Comparison of ENCODE assay signal across 24 cellular contexts in the genomic region with DNA sequence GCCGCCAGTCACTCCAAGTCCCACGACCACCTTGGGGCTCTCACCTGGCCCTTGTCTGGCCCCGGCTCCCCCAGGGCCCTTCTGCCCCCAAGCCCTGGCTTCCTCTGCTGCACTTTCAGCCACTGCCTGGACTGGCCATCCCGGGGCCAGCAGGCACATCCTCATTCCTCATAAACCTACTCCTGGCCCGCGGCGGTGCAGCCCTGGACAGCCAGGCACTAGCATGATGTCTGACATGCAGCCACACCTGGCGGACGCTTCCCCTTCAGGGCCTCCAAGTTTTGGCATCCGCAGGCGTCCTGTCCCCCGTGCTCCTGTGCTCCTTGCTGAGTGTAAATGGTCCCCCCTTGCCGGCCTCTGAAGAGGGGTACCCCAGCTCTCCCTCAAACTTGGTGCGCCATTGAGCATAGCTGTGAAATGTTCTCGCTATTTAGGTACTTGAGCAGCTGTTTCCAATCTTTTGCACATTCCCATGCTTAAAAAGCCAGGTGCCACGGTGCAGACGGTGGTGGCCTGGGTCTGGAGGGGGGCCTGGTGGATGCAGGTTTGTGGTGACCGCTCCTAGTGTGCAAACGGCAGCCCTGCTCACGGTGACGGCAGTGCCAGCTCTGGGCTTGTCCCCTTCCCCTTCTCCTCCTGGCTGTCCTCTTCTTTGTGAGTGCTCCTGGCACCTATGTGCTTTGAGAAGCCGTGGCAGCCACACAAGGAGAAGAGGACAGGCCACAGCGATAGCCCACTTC.
DNase-seq lines count a peak whose midpoint lies in the region; ATAC-seq, FAIRE-seq and TF ChIP-seq lines count a peak whose summit lies in the region.
"Had no signal": no experiment of that assay in that cellular context is flagged by ENCODE, and none has a peak within 500 bp of the region (broad histone marks: within the 10 kb centered on the region; RNA-seq: fewer than 3 reads in every experiment).

No MANE protein-coding gene starts in this region.

- H3K14ac ChIP-seq in H1 (ENCODE audit: insufficient read length): no peak overlapping the region

- TF ChIP-seq EP300 in H1 (IDR thresholded peaks at IDR 0.05; ENCODE audit: borderline replicate concordance in 1 of 2, low read depth in 2 of 2, low read length in 2 of 2): no peak
- TF ChIP-seq EP300 in HepG2 (IDR thresholded peaks at IDR 0.05; ENCODE audit: low read depth in 2 of 2, low read length in 2 of 2): no peak
- no peak for TF ChIP-seq EP300 in HepG2 (CRISPR knock-in tag; IDR thresholded peaks at IDR 0.05; ENCODE audit: borderline replicate concordance)

- 0 out of 2 replicates have a peak overlapping the region, but pooled peaks have one; percentile 46 for H2BK15ac ChIP-seq in H1 (ENCODE audit: low read length)

- H2AK5ac ChIP-seq in H1 (ENCODE audit: low read depth, low read length): no peak overlapping the region

- FAIRE-seq in H1 (lab: Jason Lieb, UNC): no peak
- FAIRE-seq in HepG2 (lab: Jason Lieb, UNC): no peak
- FAIRE-seq: GM12891, urothelium cell line had no signal

- H3K4me3 ChIP-seq in H1 (ENCODE audit: extremely low read depth in 1 of 4, insufficient read depth in 2 of 4, low read depth in 3 of 4, low read length in 4 of 4): no peak overlapping the region
- H3K4me3 ChIP-seq in HepG2 (replicated peaks in 1 of 3; ENCODE audit: insufficient read depth in 1 of 3, low read depth in 2 of 3, low read length in 3 of 3): no peak overlapping the region
- H3K4me3 ChIP-seq: GM23338 had no signal

- TF ChIP-seq POLR2A in H1 (IDR thresholded peaks at IDR 0.05; ENCODE audit: control extremely low read depth in 1 of 2, low read depth in 2 of 2, low read length in 2 of 2) (no peak), HepG2 (IDR thresholded peaks at IDR 0.05; ENCODE audit: insufficient read depth in 1 of 2, low read depth in 2 of 2, low read length in 2 of 2) (no peak)

- intact Hi-C loops in HepG2 (cut with micrococcal nuclease; ENCODE audit: unreplicated experiment): no loop called here

- no peak overlapping the region for H3K56ac ChIP-seq in H1 (replicated peaks; ENCODE audit: insufficient read length, low read depth, low read length)

- no peak overlapping the region for H2BK120ac ChIP-seq in H1 (replicated peaks; ENCODE audit: low read depth, low read length)

- ATAC-seq in stimulated activated memory B cell treated with anti-CD40 and anti-IgM and Interleukin-4, amounts not matched to agents 10 μg/mL and 1 μg/mL and 100 μg/mL, for 72 hours: no peak
- ATAC-seq in HepG2 (no peak), foreskin keratinocyte (no peak)
- ATAC-seq: activated T-cell treated with anti-CD3 and anti-CD28 coated beads, Interleukin-2, amount 50 U/mL, for 72 hours; GM23338; sciatic nerve had no signal

- H3K18ac ChIP-seq in H1 (ENCODE audit: extremely low read depth, low read length): no peak overlapping the region

- H4K91ac ChIP-seq in H1 (replicated peaks; ENCODE audit: insufficient read length, low read length): no peak overlapping the region

- H3K4me1 Mint-ChIP-seq in activated CD4-positive, alpha-beta T cell treated with anti-CD3 and anti-CD28 coated beads, Interleukin-2, amount 10 ng/mL, durations not matched to agents 7 days and 5 days: peaks cover 38% of the 10 kb centered on the region
- peaks cover 45% of the 10 kb centered on the region for H3K4me1 Mint-ChIP-seq in stimulated activated memory B cell treated with anti-CD40 and anti-IgM and Interleukin-4, amounts not matched to agents 10 μg/mL and 1 μg/mL and 100 μg/mL, for 72 hours

- CTCF ChIA-PET in activated CD4-positive, alpha-beta T cell treated with anti-CD3 and anti-CD28 coated beads, Interleukin-2, amount 10 ng/mL, durations not matched to agents 7 days and 5 days (lab: Charles Lee): interaction anchor here (1.2 to 2.1 kb wide), 2 partner anchors 8 to 12 kb away, joined by 4 to 5 read pairs; no protein-coding TSS in a partner anchor
- CTCF ChIA-PET in H1 (lab: Charles Lee; ENCODE audit: partially characterized antibody) (interaction anchor here (0.8 to 7.5 kb wide), 9 partner anchors 9 to 203 kb away, joined by 3 to 33 read pairs (median 3); no protein-coding TSS in a partner anchor), HepG2 (lab: Yijun Ruan, JAX; ENCODE audit: low intra/inter-chr PET ratio, low total read pairs) (no interaction called here)

- H3K36me3 ChIP-seq in H1 (ENCODE audit: control insufficient read depth in 2 of 4, insufficient read depth in 4 of 4, low read length in 3 of 4): no peaks in the 10 kb centered on the region
- H3K36me3 ChIP-seq in HepG2 (replicated peaks in 1 of 2; ENCODE audit: control insufficient read depth in 1 of 2, insufficient read depth in 2 of 2, low read length in 2 of 2): no peaks in the 10 kb centered on the region

- H3K4me2 ChIP-seq in H1 (ENCODE audit: insufficient read depth in 1 of 2, low read depth in 2 of 2, low read length in 2 of 2) (no peak overlapping the region), HepG2 (ENCODE audit: low read depth, low read length) (no peak overlapping the region)
- H3K4me2 ChIP-seq: GM23338 had no signal

- no peaks in the 10 kb centered on the region for H3K79me1 ChIP-seq in H1 (ENCODE audit: low read depth, low read length)

- no peak for TF ChIP-seq RAD21 in H1 (IDR thresholded peaks at IDR 0.05 in 1 of 2, conservative IDR thresholded peaks at IDR 0.05 in 1 of 2; ENCODE audit: low read depth in 2 of 2, low read length in 2 of 2)
- no peak for TF ChIP-seq RAD21 in HepG2 (CRISPR knock-in tag; IDR thresholded peaks at IDR 0.05)

- no peaks in the 10 kb centered on the region for H3K27me3 Mint-ChIP-seq in activated CD4-positive, alpha-beta T cell treated with anti-CD3 and anti-CD28 coated beads, Interleukin-2, amount 10 ng/mL, durations not matched to agents 7 days and 5 days
- no peaks in the 10 kb centered on the region for H3K27me3 Mint-ChIP-seq in stimulated activated memory B cell treated with anti-CD40 and anti-IgM and Interleukin-4, amounts not matched to agents 10 μg/mL and 1 μg/mL and 100 μg/mL, for 72 hours
- H3K27me3 Mint-ChIP-seq: activated naive CD8-positive, alpha-beta T cell; CD4-positive, alpha-beta memory T cell had no signal

- H3K27me3 ChIP-seq in H1 (replicated peaks in 1 of 4; ENCODE audit: control insufficient read depth in 3 of 4, extremely low read depth in 1 of 4, insufficient read depth in 3 of 4, low read length in 3 of 4): no peaks in the 10 kb centered on the region; a peak in 1 of 7 replicates
- H3K27me3 ChIP-seq in HepG2 (ENCODE audit: control insufficient read depth in 1 of 2, insufficient read depth in 2 of 2, low read length in 2 of 2): no peaks in the 10 kb centered on the region
- H3K27me3 ChIP-seq in foreskin keratinocyte: no peaks in the 10 kb centered on the region

- no peak overlapping the region; the same call in 1 of the 2 replicates for H2BK12ac ChIP-seq in H1 (ENCODE audit: low read depth, low read length)

- H2BK20ac ChIP-seq in H1 (ENCODE audit: low read length): no peak overlapping the region

- peak overlapping the region; percentile 13 for H3K27ac Mint-ChIP-seq in activated CD4-positive, alpha-beta T cell treated with anti-CD3 and anti-CD28 coated beads, Interleukin-2, amount 10 ng/mL, durations not matched to agents 7 days and 5 days
- peak overlapping the region; percentile 14 for H3K27ac Mint-ChIP-seq in stimulated activated memory B cell treated with anti-CD40 and anti-IgM and Interleukin-4, amounts not matched to agents 10 μg/mL and 1 μg/mL and 100 μg/mL, for 72 hours
- H3K27ac Mint-ChIP-seq: activated naive CD8-positive, alpha-beta T cell; activated T-cell treated with anti-CD3 and anti-CD28 coated beads, Interleukin-2, amount 50 U/mL, for 72 hours; GM23338 had no signal

- H4K20me1 ChIP-seq in H1 (replicated peaks in 1 of 2; ENCODE audit: control insufficient read depth in 1 of 2, insufficient read depth in 2 of 2, low read length in 2 of 2): no peaks in the 10 kb centered on the region
- H4K20me1 ChIP-seq in HepG2 (ENCODE audit: insufficient read depth, low read length): no peaks in the 10 kb centered on the region

- H3K27ac ChIP-seq in H1 (ENCODE audit: low read depth, low read length) (no peak overlapping the region), HepG2 (ENCODE audit: extremely low read length, insufficient read depth, low read length) (no peak overlapping the region), foreskin keratinocyte (no peak overlapping the region)
- H3K27ac ChIP-seq: VCaP had no signal

- peak overlapping the region; percentile 20 for H4K8ac ChIP-seq in H1 (ENCODE audit: extremely low read depth, insufficient read depth, low read length)

- TF ChIP-seq CTCF in H1 (IDR thresholded peaks at IDR 0.05; ENCODE audit: control extremely low read depth in 1 of 3, insufficient read depth in 1 of 3, low read depth in 1 of 3, low read length in 3 of 3): no peak
- no peak for TF ChIP-seq CTCF in HepG2 (CRISPR knock-in tag; IDR thresholded peaks at IDR 0.05)
- no peak for TF ChIP-seq CTCF in foreskin keratinocyte (conservative IDR thresholded peaks at IDR 0.05)

- no peaks in the 10 kb centered on the region for H3K9me3 ChIP-seq in H1 (ENCODE audit: insufficient read depth in 2 of 2, low read depth in 1 of 2, low read length in 1 of 2)
- no peaks in the 10 kb centered on the region for H3K9me3 ChIP-seq in HepG2 (ENCODE audit: low read length)

- H3K4me3 Mint-ChIP-seq in activated CD4-positive, alpha-beta T cell treated with anti-CD3 and anti-CD28 coated beads, Interleukin-2, amount 10 ng/mL, durations not matched to agents 7 days and 5 days: no peak overlapping the region
- no peak overlapping the region for H3K4me3 Mint-ChIP-seq in stimulated activated memory B cell treated with anti-CD40 and anti-IgM and Interleukin-4, amounts not matched to agents 10 μg/mL and 1 μg/mL and 100 μg/mL, for 72 hours
- H3K4me3 Mint-ChIP-seq: activated naive CD8-positive, alpha-beta T cell; activated T-cell treated with anti-CD3 and anti-CD28 coated beads, Interleukin-2, amount 50 U/mL, for 72 hours; GM23338; neural crest cell had no signal

- in situ Hi-C loops in HepG2 (cut with HindIII; ENCODE audit: extremely low pct_ligation_motif_present, low pct_unique_long_range_greater_than_20kb): no loop called here

- WGBS in H1 (ENCODE audit: extremely low coverage in 1 of 2, insufficient coverage in 1 of 2, insufficient read length in 1 of 2, insufficient replicate concordance in 2 of 2, low coverage in 1 of 2, low lambda C conversion rate in 2 of 2, missing lambda C conversion rate in 1 of 2), 2 experiments: 93% methylated on average over 19 of the region's 23 CpGs; no CpG with 5 or more reads in 1 of the 2 experiments
- 94% methylated on average over 21 of the region's 23 CpGs for WGBS in HepG2 (ENCODE audit: low lambda C conversion rate)

- H3K23me2 ChIP-seq in H1 (ENCODE audit: low read depth, low read length): no peaks in the 10 kb centered on the region

- H3K9ac ChIP-seq in H1 (replicated peaks in 1 of 4; ENCODE audit: extremely low read depth in 1 of 4, low read depth in 3 of 4, low read length in 3 of 4) (no peak overlapping the region), HepG2 (ENCODE audit: insufficient read depth, low read depth, low read length) (no peak overlapping the region)

- no peaks in the 10 kb centered on the region for H3K79me2 ChIP-seq in H1 (ENCODE audit: control insufficient read depth in 1 of 2, insufficient read depth in 2 of 2, low read length in 2 of 2)
- no peaks in the 10 kb centered on the region for H3K79me2 ChIP-seq in HepG2 (ENCODE audit: insufficient read depth, low read length)

- H2AFZ ChIP-seq in H1 (ENCODE audit: low read length): no peak overlapping the region
- H2AFZ ChIP-seq in HepG2 (ENCODE audit: low read length): no peak overlapping the region
- H2AFZ ChIP-seq: GM23338 had no signal

- H4K5ac ChIP-seq in H1 (ENCODE audit: insufficient read length, low read depth, low read length): no peak overlapping the region

- DNase-seq in activated CD4-positive, alpha-beta T cell treated with anti-CD3 and anti-CD28 coated beads, Interleukin-2, amount 10 ng/mL, durations not matched to agents 7 days and 5 days: no peak
- DNase-seq in activated CD4-positive, alpha-beta T cell treated with anti-CD3 and anti-CD28 coated beads for 4 hours: no peak
- DNase-seq in D341Med (ENCODE audit: low spot score): peak; percentile 30
- DNase-seq in H1 (ENCODE audit: low read depth in 1 of 2, low spot score in 2 of 2): no peak
- no peak for DNase-seq in NCI-H1417 treated with DMSO at 0.1 percent for 48 hours (lab: John Stamatoyannopoulos, UW)
- no peak for DNase-seq in HepG2 (ENCODE audit: low spot score)
- no peak for DNase-seq in foreskin keratinocyte
- DNase-seq: activated CD4-positive, alpha-beta T cell treated with anti-CD3 and anti-CD28 coated beads, Interleukin-2, amount 50 U/mL, for 1 hour; activated T-cell treated with anti-CD3 and anti-CD28 coated beads, Interleukin-2, amount 50 U/mL, for 72 hours; CD4-positive, alpha-beta memory T cell; central memory CD4-positive, alpha-beta T cell; IMR-90; NCI-H1694 treated with DMSO at 0.1 percent for 48 hours; RPMI8226; stimulated activated CD4-positive, alpha-beta T cell treated with anti-CD3 and anti-CD28 coated beads, Interleukin-12 subunit alpha, Interleukin-12 subunit beta, amount 100 ng/mL, for 4 hours; stimulated activated CD4-positive, alpha-beta T cell treated with anti-CD3 and anti-CD28 coated beads, Interleukin-4, amount 100 ng/mL, for 1 hour had no signal

- no TSS peak for BruUV-seq in HepG2 (replicated peaks; lab: Mats Ljungman, UMichigan)

- H3K4ac ChIP-seq in H1 (replicated peaks; ENCODE audit: insufficient read length, low read depth, low read length): no peak overlapping the region

- POLR2A ChIA-PET in activated CD4-positive, alpha-beta T cell treated with anti-CD3 and anti-CD28 coated beads, Interleukin-2, amount 10 ng/mL, durations not matched to agents 7 days and 5 days (lab: Charles Lee): no interaction called here
- POLR2A ChIA-PET in H1 (lab: Charles Lee; ENCODE audit: partially characterized antibody) (no interaction called here), HepG2 (lab: Yijun Ruan, JAX) (no interaction called here)

- H3K9me3 Mint-ChIP-seq in activated CD4-positive, alpha-beta T cell treated with anti-CD3 and anti-CD28 coated beads, Interleukin-2, amount 10 ng/mL, durations not matched to agents 7 days and 5 days: no peaks in the 10 kb centered on the region
- H3K9me3 Mint-ChIP-seq in stimulated activated memory B cell treated with anti-CD40 and anti-IgM and Interleukin-4, amounts not matched to agents 10 μg/mL and 1 μg/mL and 100 μg/mL, for 72 hours: no peaks in the 10 kb centered on the region
- H3K9me3 Mint-ChIP-seq: activated T-cell treated with anti-CD3 and anti-CD28 coated beads, Interleukin-2, amount 50 U/mL, for 72 hours; GM23338; neural crest cell had no signal

- peaks cover 1 to 15% (median 8%) of the 10 kb centered on the region in 4 experiments; a peak in 5 of 7 replicates for H3K4me1 ChIP-seq in H1 (replicated peaks in 1 of 4; ENCODE audit: control insufficient read depth in 3 of 4, insufficient read depth in 4 of 4, low read length in 3 of 4)
- H3K4me1 ChIP-seq in HepG2 (ENCODE audit: insufficient read depth, low read length): no peaks in the 10 kb centered on the region
- H3K4me1 ChIP-seq in foreskin keratinocyte: peaks cover 7% of the 10 kb centered on the region

- H3K23ac ChIP-seq in H1 (ENCODE audit: insufficient read length): no peak overlapping the region

- H2BK5ac ChIP-seq in H1 (ENCODE audit: low read depth, low read length): no peak overlapping the region

- peaks cover 49% of the 10 kb centered on the region for H3K36me3 Mint-ChIP-seq in activated CD4-positive, alpha-beta T cell treated with anti-CD3 and anti-CD28 coated beads, Interleukin-2, amount 10 ng/mL, durations not matched to agents 7 days and 5 days (ENCODE audit: low read depth)
- H3K36me3 Mint-ChIP-seq in stimulated activated memory B cell treated with anti-CD40 and anti-IgM and Interleukin-4, amounts not matched to agents 10 μg/mL and 1 μg/mL and 100 μg/mL, for 72 hours: peaks cover 36% of the 10 kb centered on the region
- H3K36me3 Mint-ChIP-seq: activated naive CD8-positive, alpha-beta T cell had no signal
